ENCODE assay signal across 2 cellular contexts in the genomic region with DNA sequence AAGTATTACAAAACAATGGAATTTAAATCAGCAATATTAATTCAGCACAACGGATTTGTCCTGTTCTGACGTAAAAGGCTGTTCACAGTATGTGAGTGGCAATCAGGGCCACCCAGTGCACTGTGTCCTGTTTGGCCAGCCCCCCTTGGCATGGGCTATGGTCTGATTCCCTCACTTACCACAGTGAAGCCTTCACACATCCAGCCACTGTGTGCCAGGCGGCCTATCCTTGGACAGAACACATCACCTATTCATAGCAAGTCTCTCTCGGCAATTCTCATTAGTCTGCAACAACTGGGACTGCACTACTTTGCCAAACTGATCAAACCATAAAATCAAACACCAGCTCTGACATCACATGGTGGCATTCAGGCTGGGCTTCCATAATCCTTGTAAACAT.
TF ChIP-seq lines count a peak whose summit lies in the region.

No MANE protein-coding gene starts in this region.

TF ChIP-seq in A549, 52 proteins besides CTCF, POLR2A, EP300 and RAD21:
- TF ChIP-seq KDM1A (IDR thresholded peaks at IDR 0.05; ENCODE audit: low read depth) (no peak), NR3C1 (IDR thresholded peaks at IDR 0.05) (no peak), MAZ (IDR thresholded peaks at IDR 0.05; ENCODE audit: borderline replicate concordance, low read depth, low read length) (no peak), CHD2 (IDR thresholded peaks at IDR 0.05; ENCODE audit: low read length, partially characterized antibody) (no peak), JUN (IDR thresholded peaks at IDR 0.05) (no peak), CEBPB (IDR thresholded peaks at IDR 0.05) (no peak)
- TF ChIP-seq, protein P1, sequence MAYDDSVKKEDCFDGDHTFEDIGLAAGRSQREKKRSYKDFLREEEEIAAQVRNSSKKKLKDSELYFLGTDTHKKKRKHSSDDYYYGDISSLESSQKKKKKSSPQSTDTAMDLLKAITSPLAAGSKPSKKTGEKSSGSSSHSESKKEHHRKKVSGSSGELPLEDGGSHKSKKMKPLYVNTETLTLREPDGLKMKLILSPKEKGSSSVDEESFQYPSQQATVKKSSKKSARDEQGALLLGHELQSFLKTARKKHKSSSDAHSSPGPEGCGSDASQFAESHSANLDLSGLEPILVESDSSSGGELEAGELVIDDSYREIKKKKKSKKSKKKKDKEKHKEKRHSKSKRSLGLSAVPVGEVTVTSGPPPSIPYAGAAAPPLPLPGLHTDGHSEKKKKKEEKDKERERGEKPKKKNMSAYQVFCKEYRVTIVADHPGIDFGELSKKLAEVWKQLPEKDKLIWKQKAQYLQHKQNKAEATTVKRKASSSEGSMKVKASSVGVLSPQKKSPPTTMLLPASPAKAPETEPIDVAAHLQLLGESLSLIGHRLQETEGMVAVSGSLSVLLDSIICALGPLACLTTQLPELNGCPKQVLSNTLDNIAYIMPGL (CRISPR knock-in tag; IDR thresholded peaks at IDR 0.05; ENCODE audit: borderline replicate concordance): no peak
- TF ChIP-seq, protein P2, sequence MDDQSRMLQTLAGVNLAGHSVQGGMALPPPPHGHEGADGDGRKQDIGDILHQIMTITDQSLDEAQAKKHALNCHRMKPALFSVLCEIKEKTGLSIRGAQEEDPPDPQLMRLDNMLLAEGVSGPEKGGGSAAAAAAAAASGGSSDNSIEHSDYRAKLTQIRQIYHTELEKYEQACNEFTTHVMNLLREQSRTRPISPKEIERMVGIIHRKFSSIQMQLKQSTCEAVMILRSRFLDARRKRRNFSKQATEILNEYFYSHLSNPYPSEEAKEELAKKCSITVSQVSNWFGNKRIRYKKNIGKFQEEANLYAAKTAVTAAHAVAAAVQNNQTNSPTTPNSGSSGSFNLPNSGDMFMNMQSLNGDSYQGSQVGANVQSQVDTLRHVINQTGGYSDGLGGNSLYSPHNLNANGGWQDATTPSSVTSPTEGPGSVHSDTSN (IDR thresholded peaks at IDR 0.05): no peak
- TF ChIP-seq, protein P3, sequence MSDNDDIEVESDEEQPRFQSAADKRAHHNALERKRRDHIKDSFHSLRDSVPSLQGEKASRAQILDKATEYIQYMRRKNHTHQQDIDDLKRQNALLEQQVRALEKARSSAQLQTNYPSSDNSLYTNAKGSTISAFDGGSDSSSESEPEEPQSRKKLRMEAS (IDR thresholded peaks at IDR 0.05): no peak

TF ChIP-seq in H1, 55 proteins besides CTCF, POLR2A, EP300 and RAD21:
- TF ChIP-seq PHF8 (conservative IDR thresholded peaks at IDR 0.05; ENCODE audit: low read depth, low read length) (no peak), TCF12 (IDR thresholded peaks at IDR 0.05; ENCODE audit: low read depth, low read length) (no peak), KDM1A (IDR thresholded peaks at IDR 0.05; ENCODE audit: borderline replicate concordance, low read length) (no peak), KDM5A (IDR thresholded peaks at IDR 0.05; ENCODE audit: low read length) (no peak)
